16 cellular contexts compared by ENCODE assay signal in the genomic region with DNA sequence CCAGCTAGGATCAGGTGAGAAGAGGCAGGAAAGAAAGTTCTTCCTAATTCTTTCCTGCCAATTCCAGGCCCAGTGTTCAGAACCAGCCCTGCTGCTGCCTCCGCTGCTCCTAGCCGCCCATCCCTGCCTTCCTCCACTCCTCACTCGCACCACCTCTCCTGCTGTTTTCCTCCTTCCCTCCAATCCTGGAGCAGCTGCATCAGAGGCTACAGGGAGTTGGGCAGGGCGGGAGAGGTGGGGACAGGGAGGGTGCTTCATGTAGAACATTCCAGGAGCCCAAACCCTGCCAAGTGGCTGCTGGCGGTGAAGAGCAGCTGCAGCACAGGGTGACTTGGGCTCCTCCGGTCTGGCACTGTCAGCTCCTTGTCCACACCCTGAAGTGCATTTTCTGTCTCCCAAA.
A peak's percentile ranks its signal among the peaks of the same experiment; 100 is the strongest.
DNase-seq lines count a peak whose midpoint lies in the region; ATAC-seq, FAIRE-seq and TF ChIP-seq lines count a peak whose summit lies in the region.
"Had no signal": no experiment of that assay in that cellular context is flagged by ENCODE, and none has a peak within 500 bp of the region (broad histone marks: within the 10 kb centered on the region; RNA-seq: fewer than 3 reads in every experiment).

No MANE protein-coding gene starts in this region.

- peaks cover 73% of the 10 kb centered on the region for H3K36me3 ChIP-seq in adipocyte (ENCODE audit: control insufficient read depth, insufficient read depth, low read length, severe bottlenecking)
- peaks cover 28 to 58% of the 10 kb centered on the region in 2 donors for H3K36me3 ChIP-seq in muscle layer of duodenum (ENCODE audit: control insufficient read depth in 1 of 2, insufficient read depth in 2 of 2, low read length in 2 of 2)
- peaks cover 27 to 33% of the 10 kb centered on the region in 2 donors for H3K36me3 ChIP-seq in thyroid gland

- WGBS in thyroid gland, 2 donors = 22 to 28% methylated on average over 6 of the region's 6 CpGs

- intact Hi-C loops in Right ventricle myocardium superior (cut with DNase I) = no loop called here
- intact Hi-C loops in thyroid gland (cut with DNase I) = no loop called here

- peak; percentile 20 to 72 for TF ChIP-seq POLR2A in thyroid gland (IDR thresholded peaks at IDR 0.05)

- H3K9me3 ChIP-seq in adipocyte (ENCODE audit: control insufficient read depth, low read length) (no peaks in the 10 kb centered on the region), muscle layer of duodenum (ENCODE audit: control insufficient read depth in 1 of 2, low read length in 2 of 2) (no peaks in the 10 kb centered on the region), thyroid gland (no peaks in the 10 kb centered on the region)
- H3K9me3 ChIP-seq: Peyer's patch had no signal

- H3K4me3 ChIP-seq in adipocyte (ENCODE audit: low read length) = no peak overlapping the region
- H3K4me3 ChIP-seq in muscle layer of duodenum (ENCODE audit: low read depth in 1 of 2, low read length in 2 of 2) = no peak overlapping the region
- no peak overlapping the region for H3K4me3 ChIP-seq in thyroid gland (replicated peaks in 1 of 3)
- H3K4me3 ChIP-seq: Peyer's patch had no signal

- H3K27me3 ChIP-seq in adipocyte (replicated peaks; ENCODE audit: control insufficient read depth, insufficient read depth, low read length) (no peaks in the 10 kb centered on the region), muscle layer of duodenum (ENCODE audit: low read depth, low read length) (no peaks in the 10 kb centered on the region), thyroid gland (no peaks in the 10 kb centered on the region)
- H3K27me3 ChIP-seq: Peyer's patch had no signal

- peak overlapping the region; percentile 33 for H3K27ac ChIP-seq in muscle layer of duodenum (ENCODE audit: low read length)
- H3K27ac ChIP-seq in thyroid gland = peak overlapping the region; percentile 67 to 85 (median 83)
- H3K27ac ChIP-seq: C4-2B had no signal

- ATAC-seq in Right ventricle myocardium superior (ENCODE audit: poor library complexity) = peak; percentile 64

- H3K4me1 ChIP-seq in adipocyte (ENCODE audit: control insufficient read depth, insufficient read depth, low read length) (peaks cover 32% of the 10 kb centered on the region), muscle layer of duodenum (ENCODE audit: control insufficient read depth in 1 of 2, insufficient read depth in 2 of 2, low read length in 2 of 2) (peaks cover 16 to 72% of the 10 kb centered on the region in 2 donors), thyroid gland (peaks cover 44 to 62% of the 10 kb centered on the region in 2 donors)

- no peak overlapping the region for H3K9ac ChIP-seq in adipocyte (ENCODE audit: low read length)

- peak; percentile 30 for DNase-seq in adipocyte (ENCODE audit: low read depth)
- peak; percentile 87 for DNase-seq in Right ventricle myocardium superior
- peak; percentile 97 for DNase-seq in thyroid gland
- no peak for DNase-seq in COLO668 (lab: John Stamatoyannopoulos, UW; ENCODE audit: unreplicated experiment)
- DNase-seq in GM19239 (ENCODE audit: insufficient read length, low spot score) = no peak
- no peak for DNase-seq in dermis blood vessel endothelial cell
- no peak for DNase-seq in RPMI8226
- DNase-seq: activated CD4-positive, alpha-beta T cell treated with anti-CD3 and anti-CD28 coated beads, Interleukin-2, amount 10 ng/mL, durations not matched to agents 24 days and 14 days; effector CD8-positive, alpha-beta T cell; EL; NCI-H1930; NCI-H526 treated with DMSO at 0.1 percent for 48 hours; Peyer's patch; T-helper 2 cell had no signal

- FAIRE-seq in GM19239 (lab: Jason Lieb, UNC) = no peak

- no peak for TF ChIP-seq CTCF in thyroid gland (IDR thresholded peaks at IDR 0.05)

Comparison
In these comparisons a context has a peak if more than half of its experiments do, and no peak if none do; other contexts are left out.
1. DNase-seq: peak in adipocyte (single experiment), Right ventricle myocardium superior (single experiment) and thyroid gland (2 of 2); none in COLO668 (single experiment), GM19239 (single experiment), dermis blood vessel endothelial cell (single experiment) and RPMI8226 (single experiment).